Comparison of ENCODE assay signal across 8 cellular contexts in genomic region chr19:12155324-12155723, GRCh38. TPM values are rescaled to one million over a fixed set of nuclear protein-coding genes. Genes with fewer than 3 reads are reported as not detected.
DNase-seq lines count a peak whose midpoint lies in the region; ATAC-seq, FAIRE-seq and TF ChIP-seq lines count a peak whose summit lies in the region.

No MANE protein-coding gene starts in this region.

- H2AFZ ChIP-seq in GM12878 (ENCODE audit: control insufficient read depth, low read depth, low read length), result no peak overlapping the region; the same call in 1 of the 2 replicates

- FAIRE-seq in GM12878 (lab: Jason Lieb, UNC) (peak; percentile 38), urothelium cell line (lab: Jason Lieb, UNC) (no peak)

- CTCF ChIA-PET in MCF 10A (lab: Yijun Ruan, JAX), result no interaction called here
- CTCF ChIA-PET in GM12878 (lab: Yijun Ruan, JAX), result no interaction called here

- H3K27ac ChIP-seq in breast epithelium (no peak overlapping the region), GM12878 (ENCODE audit: control insufficient read depth, insufficient read depth) (no peak overlapping the region), upper lobe of right lung (peak overlapping the region; percentile 83)

- SMC1A ChIA-PET in GM12878 (lab: Charles Lee; ENCODE audit: uncharacterized antibody, unreplicated experiment), result no interaction called here

- RAD21 ChIA-PET in GM12878 (lab: Charles Lee; ENCODE audit: unreplicated experiment), result no interaction called here

- POLR2A ChIA-PET in MCF 10A (lab: Yijun Ruan, JAX) (no interaction called here), GM12878 (lab: Charles Lee) (no interaction called here)

- H3K4me1 Mint-ChIP-seq in MCF 10A (ENCODE audit: insufficient read depth, unreplicated experiment), result no peaks in the 10 kb centered on the region

- TF ChIP-seq CTCF in breast epithelium (IDR thresholded peaks at IDR 0.05) (no peak), MCF 10A (IDR thresholded peaks at IDR 0.05; ENCODE audit: unreplicated experiment) (no peak), GM12878 (IDR thresholded peaks at IDR 0.05 in 2 of 3, conservative IDR thresholded peaks at IDR 0.05 in 1 of 3; ENCODE audit: control insufficient read depth in 2 of 3, extremely low read depth in 1 of 3, insufficient read depth in 1 of 3, low read depth in 3 of 3, low read length in 3 of 3) (no peak), upper lobe of right lung (IDR thresholded peaks at IDR 0.05) (no peak)

- no peaks in the 10 kb centered on the region for H4K20me1 ChIP-seq in GM12878 (ENCODE audit: control insufficient read depth, insufficient read depth)

- H3K27ac Mint-ChIP-seq in MCF 10A (ENCODE audit: low read depth, unreplicated experiment), result no peak overlapping the region

- H3K36me3 ChIP-seq in breast epithelium (no peaks in the 10 kb centered on the region), GM12878 (ENCODE audit: control insufficient read depth in 2 of 2, insufficient read depth in 2 of 2, low read length in 1 of 2) (no peaks in the 10 kb centered on the region; a peak in 1 of 4 replicates), upper lobe of right lung (peaks cover 10% of the 10 kb centered on the region)

- peaks cover 13% of the 10 kb centered on the region for H3K79me2 ChIP-seq in GM12878 (ENCODE audit: control insufficient read depth, insufficient read depth, low read length)

- BruUV-seq in MCF 10A (replicated peaks; lab: Mats Ljungman, UMichigan) (no TSS peak), GM12878 (replicated peaks; lab: Mats Ljungman, UMichigan) (TSS peak; percentile 78)

- H3K9me3 Mint-ChIP-seq in MCF 10A (ENCODE audit: unreplicated experiment), result peaks cover 23% of the 10 kb centered on the region

- no peak for TF ChIP-seq RAD21 in GM12878 (IDR thresholded peaks at IDR 0.05; ENCODE audit: insufficient read depth, low read depth, low read length)

- H3K36me3 Mint-ChIP-seq in MCF 10A (ENCODE audit: insufficient read depth, unreplicated experiment), result no peaks in the 10 kb centered on the region

- H3K4me3 ChIP-seq in breast epithelium, result peak overlapping the region; percentile 79 to 98 (median 97)
- H3K4me3 ChIP-seq in GM12878, result peak overlapping the region; percentile 95
- H3K4me3 ChIP-seq in upper lobe of right lung, result peak overlapping the region; percentile 78

- ATAC-seq in GM12878, result no peak
- no peak for ATAC-seq in upper lobe of right lung
- ATAC-seq in HG02840 (IDR thresholded peaks at IDR 0.05; ENCODE audit: low FRiP score, unreplicated experiment), result no peak

- H3K4me3 Mint-ChIP-seq in MCF 10A (ENCODE audit: unreplicated experiment), result no peak overlapping the region

- intact Hi-C loops in breast epithelium (cut with DNase I; ENCODE audit: low total_unique reads), result no loop called here
- intact Hi-C loops in MCF 10A (cut with micrococcal nuclease), result no loop called here
- intact Hi-C loops in GM12878 (cut with micrococcal nuclease; ENCODE audit: unreplicated experiment), result no loop called here
- intact Hi-C loops in upper lobe of right lung (cut with DNase I), result no loop called here

- H3K27me3 Mint-ChIP-seq in MCF 10A (ENCODE audit: insufficient read depth, unreplicated experiment), result no peaks in the 10 kb centered on the region

- TF ChIP-seq POLR2A in breast epithelium (IDR thresholded peaks at IDR 0.05), result no peak
- TF ChIP-seq POLR2A in GM12878 (IDR thresholded peaks at IDR 0.05; ENCODE audit: low read depth, low read length), result no peak

- H3K4me1 ChIP-seq in breast epithelium, result no peaks in the 10 kb centered on the region
- H3K4me1 ChIP-seq in GM12878 (ENCODE audit: control insufficient read depth, insufficient read depth, low read length), result no peaks in the 10 kb centered on the region
- peaks cover 10% of the 10 kb centered on the region for H3K4me1 ChIP-seq in upper lobe of right lung

- H3K9ac ChIP-seq in GM12878 (ENCODE audit: control insufficient read depth, insufficient read depth, low read length), result peak overlapping the region; percentile 91; the same call in 1 of the 2 replicates

- WGBS in GM12878 (ENCODE audit: insufficient coverage, insufficient replicate concordance, low lambda C conversion rate, missing lambda C conversion rate), result 17% methylated on average over 11 of the region's 11 CpGs

- in situ Hi-C loops in GM12878 (cut with MboI), result no loop called here

- H3K9me3 ChIP-seq in breast epithelium, result no peaks in the 10 kb centered on the region
- H3K9me3 ChIP-seq in GM12878 (replicated peaks; ENCODE audit: control insufficient read depth, insufficient read depth, low read length), result peaks cover 8% of the 10 kb centered on the region; the same call in 2 of the 3 replicates
- H3K9me3 ChIP-seq in upper lobe of right lung, result no peaks in the 10 kb centered on the region

- H3K27me3 ChIP-seq in breast epithelium, result no peaks in the 10 kb centered on the region
- H3K27me3 ChIP-seq in GM12878 (replicated peaks in 1 of 2; ENCODE audit: control insufficient read depth in 2 of 2, insufficient read depth in 2 of 2, low read length in 1 of 2), result no peaks in the 10 kb centered on the region
- H3K27me3 ChIP-seq in upper lobe of right lung, result no peaks in the 10 kb centered on the region

- no peak for TF ChIP-seq EP300 in GM12878 (IDR thresholded peaks at IDR 0.05; ENCODE audit: borderline replicate concordance in 1 of 2, control insufficient read depth in 1 of 2, low read depth in 2 of 2, low read length in 2 of 2)

- DNase-seq in breast epithelium (ENCODE audit: low spot score in 2 of 2), result no peak
- DNase-seq in MCF 10A (ENCODE audit: unreplicated experiment), result no peak
- DNase-seq in GM12878 (ENCODE audit: low read depth, low spot score), result no peak
- peak; percentile 2 for DNase-seq in medulla oblongata (ENCODE audit: extremely low spot score)
- no peak for DNase-seq in upper lobe of right lung
- no peak for DNase-seq in urothelium cell line (ENCODE audit: low spot score)
- DNase-seq in cerebellum (ENCODE audit: low spot score), result no peak

- H3K4me2 ChIP-seq in GM12878 (ENCODE audit: control insufficient read depth, insufficient read depth), result peak overlapping the region; percentile 87

RNA-seq across cellular contexts. Expression of gene ZNF625, which starts 1.2 kb away (rescaled TPM):
- total RNA-seq in breast epithelium (1 to 10 TPM; 4.3 to 9.5 (median 5.4) TPM), MCF 10A (2022) (0.37 TPM in 1 of 2 replicates, not detected in the other), GM12878 (2014; rRNA removed) (2.9 and 4.3 TPM in 2 replicates), GM12878 (2014; rRNA removed; fragmentation: Illumina TruSeq; extraction: Trizol) (5.0 and 5.8 TPM in 2 replicates), GM12878 (2021) (3.1 and 3.3 TPM in 2 replicates), upper lobe of right lung (8.5 TPM), cerebellum (23.8 TPM)
- 8.4 and 9.2 TPM in 2 replicates for total RNA-seq in GM12878 (2013; cell fraction: nucleolus; rRNA removed)
- 3.5 TPM for polyA plus RNA-seq in GM12878 (2011; ENCODE audit: low read depth)
- polyA plus RNA-seq in GM12878 (2011; rRNA removed) (1.8 and 2.2 TPM in 2 replicates), GM12878 (2014; fragmentation: Illumina TruSeq; extraction: Trizol) (0.79 and 1.4 TPM in 2 replicates), GM12878 (2014; fragmentation: Nextera tagmentation; extraction: Ambion mirVana) (under 1 TPM; 0.62 to 0.64 TPM), GM12878 (2014; rRNA removed) (1.1 TPM in 2 replicates), GM12878 (2016; fragmentation: Nextera tagmentation; extraction: Ambion mirVana) (under 1 TPM; 0.52 to 0.77 TPM)
- 0.57 and 0.78 TPM in 2 replicates for polyA plus RNA-seq in GM12878 (2011; cell fraction: cytosol; rRNA removed)
- 1.1 and 1.2 TPM in 2 replicates for polyA plus RNA-seq in GM12878 (2011; cell fraction: nucleus; rRNA removed)
- 2.1 and 4.8 TPM in 2 replicates for polyA plus RNA-seq in GM12878 (2012)
- 3.7 and 4.8 TPM in 2 replicates for polyA minus RNA-seq in GM12878 (2011; rRNA and poly(A)+ RNA removed)
- polyA minus RNA-seq in GM12878 (2011; cell fraction: cytosol; rRNA and poly(A)+ RNA removed), result 1.5 and 1.7 TPM in 2 replicates
- polyA minus RNA-seq in GM12878 (2011; cell fraction: nucleus; rRNA and poly(A)+ RNA removed), result 1.2 and 2.1 TPM in 2 replicates

RNA-seq across cellular contexts. Expression of gene ZNF136, which starts 7.6 kb away (rescaled TPM):
- total RNA-seq in breast epithelium (10 to 100 TPM; 11.5 to 22.0 (median 12.8) TPM), MCF 10A (2022) (3.7 and 4.3 TPM in 2 replicates), GM12878 (2014; rRNA removed) (7.4 and 7.8 TPM in 2 replicates), GM12878 (2014; rRNA removed; fragmentation: Illumina TruSeq; extraction: Trizol) (7.7 and 8.8 TPM in 2 replicates), GM12878 (2021) (4.9 and 6.6 TPM in 2 replicates), upper lobe of right lung (14.4 TPM), cerebellum (23.9 TPM)
- 43.0 and 44.1 TPM in 2 replicates for total RNA-seq in GM12878 (2013; cell fraction: nucleolus; rRNA removed)
- polyA plus RNA-seq in GM12878 (2011; ENCODE audit: low read depth), result 3.9 TPM
- polyA plus RNA-seq in GM12878 (2011; rRNA removed) (7.1 and 11.4 TPM in 2 replicates), GM12878 (2014; fragmentation: Illumina TruSeq; extraction: Trizol) (6.6 and 8.0 TPM in 2 replicates), GM12878 (2014; fragmentation: Nextera tagmentation; extraction: Ambion mirVana) (1 to 10 TPM; 2.8 to 3.1 TPM), GM12878 (2014; rRNA removed) (2.9 and 5.0 TPM in 2 replicates), GM12878 (2016; fragmentation: Nextera tagmentation; extraction: Ambion mirVana) (1 to 10 TPM; 6.7 to 7.7 TPM)
- polyA plus RNA-seq in GM12878 (2011; cell fraction: cytosol; rRNA removed), result 2.6 and 3.1 TPM in 2 replicates
- polyA plus RNA-seq in GM12878 (2011; cell fraction: nucleus; rRNA removed), result 3.8 and 4.2 TPM in 2 replicates
- 6.5 and 8.4 TPM in 2 replicates for polyA plus RNA-seq in GM12878 (2012)
- polyA minus RNA-seq in GM12878 (2011; rRNA and poly(A)+ RNA removed), result 7.3 and 10.3 TPM in 2 replicates
- 2.8 and 5.1 TPM in 2 replicates for polyA minus RNA-seq in GM12878 (2011; cell fraction: cytosol; rRNA and poly(A)+ RNA removed)
- 6.0 and 8.6 TPM in 2 replicates for polyA minus RNA-seq in GM12878 (2011; cell fraction: nucleus; rRNA and poly(A)+ RNA removed)

RNA-seq across cellular contexts. Expression of gene ZNF20, which starts 15.2 kb away (rescaled TPM):
- total RNA-seq in breast epithelium (1 to 10 TPM; 1.4 to 8.2 (median 4.6) TPM), MCF 10A (2022) (1.4 and 4.0 TPM in 2 replicates), GM12878 (2014; rRNA removed) (2.3 and 3.8 TPM in 2 replicates), GM12878 (2014; rRNA removed; fragmentation: Illumina TruSeq; extraction: Trizol) (4.9 and 5.1 TPM in 2 replicates), GM12878 (2021) (1.5 and 2.5 TPM in 2 replicates), upper lobe of right lung (3.3 TPM), cerebellum (8.7 TPM)
- total RNA-seq in GM12878 (2013; cell fraction: nucleolus; rRNA removed), result 19.3 and 20.3 TPM in 2 replicates
- 1.5 TPM for polyA plus RNA-seq in GM12878 (2011; ENCODE audit: low read depth)
- polyA plus RNA-seq in GM12878 (2011; rRNA removed) (4.5 and 5.0 TPM in 2 replicates), GM12878 (2014; fragmentation: Illumina TruSeq; extraction: Trizol) (2.4 and 2.5 TPM in 2 replicates), GM12878 (2014; fragmentation: Nextera tagmentation; extraction: Ambion mirVana) (1 to 10 TPM; 2.5 to 2.8 TPM), GM12878 (2014; rRNA removed) (1.4 and 2.0 TPM in 2 replicates), GM12878 (2016; fragmentation: Nextera tagmentation; extraction: Ambion mirVana) (1 to 10 TPM; 2.9 TPM)
- polyA plus RNA-seq in GM12878 (2011; cell fraction: cytosol; rRNA removed), result 1.8 and 2.1 TPM in 2 replicates
- 3.5 and 4.0 TPM in 2 replicates for polyA plus RNA-seq in GM12878 (2011; cell fraction: nucleus; rRNA removed)
- 2.6 and 3.9 TPM in 2 replicates for polyA plus RNA-seq in GM12878 (2012)
- polyA minus RNA-seq in GM12878 (2011; rRNA and poly(A)+ RNA removed), result 4.3 and 6.5 TPM in 2 replicates
- polyA minus RNA-seq in GM12878 (2011; cell fraction: cytosol; rRNA and poly(A)+ RNA removed), result 1.1 and 4.5 TPM in 2 replicates
- 6.2 and 7.2 TPM in 2 replicates for polyA minus RNA-seq in GM12878 (2011; cell fraction: nucleus; rRNA and poly(A)+ RNA removed)
